In the genomic region with DNA sequence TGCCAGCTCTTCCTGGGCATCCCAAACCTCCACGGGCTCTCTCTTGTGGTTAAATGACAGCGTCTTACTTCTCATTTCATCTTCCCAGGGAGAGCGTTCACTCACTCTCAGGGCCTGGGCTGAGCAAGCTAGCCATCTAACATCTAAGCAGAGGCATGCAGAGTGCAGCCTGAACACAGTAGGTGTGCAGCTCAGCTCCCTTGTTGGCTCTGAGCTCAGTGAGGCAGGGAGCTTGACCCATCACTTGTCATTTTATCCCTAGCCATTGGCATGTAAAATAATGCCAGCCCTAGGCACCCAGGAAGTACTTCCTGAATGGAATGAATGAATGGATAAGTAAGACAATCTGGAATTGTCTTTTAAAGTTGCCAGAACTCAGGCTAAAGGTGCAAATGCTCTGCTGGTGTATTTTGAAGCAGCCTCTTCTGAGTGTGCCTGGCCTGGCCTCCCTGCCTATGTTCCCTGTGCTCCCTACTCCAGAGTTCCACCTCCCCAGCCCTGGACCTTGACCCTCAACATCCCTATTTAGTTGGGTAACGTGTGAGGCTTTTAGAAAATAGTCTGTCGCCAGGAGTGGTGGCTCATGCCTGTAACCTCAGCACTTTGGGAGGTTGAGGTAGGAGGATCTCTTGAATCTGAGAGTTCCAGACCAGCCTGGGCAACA, we compare ENCODE assay signal across 1 cellular context.
TF ChIP-seq lines count a peak whose summit lies in the region.

No MANE protein-coding gene starts in this region.

TF ChIP-seq in H1, 55 proteins besides CTCF, POLR2A, EP300 and RAD21:
- TF ChIP-seq JUND (IDR thresholded peaks at IDR 0.05; ENCODE audit: low read length), result no peak
- no peak for TF ChIP-seq RXRA (IDR thresholded peaks at IDR 0.05; ENCODE audit: insufficient read depth, low read depth, low read length)
- TF ChIP-seq KDM1A (IDR thresholded peaks at IDR 0.05; ENCODE audit: borderline replicate concordance, low read length), result no peak
- TF ChIP-seq TEAD4 (IDR thresholded peaks at IDR 0.05; ENCODE audit: low read depth, low read length), result no peak
- TF ChIP-seq ATF3 (IDR thresholded peaks at IDR 0.05; ENCODE audit: insufficient read depth, low read depth, low read length), result no peak
- TF ChIP-seq NRF1 (IDR thresholded peaks at IDR 0.05; ENCODE audit: low read depth, low read length), result no peak
- TF ChIP-seq HDAC6 (IDR thresholded peaks at IDR 0.05; ENCODE audit: low read depth, low read length), result no peak
- no peak for TF ChIP-seq CTBP2 (IDR thresholded peaks at IDR 0.05; ENCODE audit: borderline replicate concordance, insufficient read depth, insufficient read length, low read length)
- TF ChIP-seq SP4 (IDR thresholded peaks at IDR 0.05; ENCODE audit: low read length), result no peak
- TF ChIP-seq RFX5 (IDR thresholded peaks at IDR 0.05; ENCODE audit: borderline replicate concordance, low read depth, low read length), result no peak
- TF ChIP-seq POU5F1 (IDR thresholded peaks at IDR 0.05; ENCODE audit: low read depth, low read length), result no peak
- no peak for TF ChIP-seq TBP (IDR thresholded peaks at IDR 0.05; ENCODE audit: low read depth, low read length)
- no peak for TF ChIP-seq SUZ12 (IDR thresholded peaks at IDR 0.05; ENCODE audit: low read length)
